16 cellular contexts compared by ENCODE assay signal in genomic region chr12:26789731-26790644, GRCh38. TPM values are rescaled to one million over a fixed set of nuclear protein-coding genes. Genes with fewer than 3 reads are reported as not detected.
DNase-seq lines count a peak whose midpoint lies in the region; ATAC-seq and TF ChIP-seq lines count a peak whose summit lies in the region.
"Had no signal": no experiment of that assay in that cellular context is flagged by ENCODE, and none has a peak within 500 bp of the region (broad histone marks: within the 10 kb centered on the region; RNA-seq: fewer than 3 reads in every experiment).

No MANE protein-coding gene starts in this region.

- CTCF ChIA-PET in IMR-90 (lab: Yijun Ruan, JAX): interaction anchor here (0.6 kb wide), 1 partner anchor 1312 kb away, joined by 3 read pairs; no protein-coding TSS in a partner anchor

- H3K4me1 ChIP-seq in IMR-90 (ENCODE audit: control insufficient read depth, insufficient read depth, low read length): peaks cover 22% of the 10 kb centered on the region
- H3K4me1 ChIP-seq in left lung: peaks cover 45 to 63% of the 10 kb centered on the region in 2 donors
- peaks cover 0 to 26% of the 10 kb centered on the region in 2 donors for H3K4me1 ChIP-seq in right atrium auricular region
- H3K4me1 ChIP-seq: uterus had no signal

- H2BK20ac ChIP-seq in IMR-90 (ENCODE audit: low read depth, low read length): no peak overlapping the region

- peaks cover 28% of the 10 kb centered on the region for H3K4me1 Mint-ChIP-seq in CD14-positive monocyte
- peaks cover 54% of the 10 kb centered on the region for H3K4me1 Mint-ChIP-seq in chondrocyte (ENCODE audit: low read depth)

- peak overlapping the region; percentile 70; the same call in 1 of the 2 replicates for H3K23ac ChIP-seq in IMR-90 (ENCODE audit: low read depth, low read length)

- H3K4me3 ChIP-seq in IMR-90 (ENCODE audit: insufficient read depth, low read depth, low read length) (no peak overlapping the region), left lung (no peak overlapping the region), right atrium auricular region (no peak overlapping the region)
- H3K4me3 ChIP-seq: uterus had no signal

- H4K20me1 ChIP-seq in IMR-90 (ENCODE audit: insufficient read depth, low read length): no peaks in the 10 kb centered on the region

- H3K36me3 ChIP-seq in IMR-90 (ENCODE audit: control insufficient read depth, insufficient read depth, low read length): no peaks in the 10 kb centered on the region
- no peaks in the 10 kb centered on the region for H3K36me3 ChIP-seq in left lung
- no peaks in the 10 kb centered on the region for H3K36me3 ChIP-seq in right atrium auricular region
- H3K36me3 ChIP-seq: uterus had no signal

- H4K91ac ChIP-seq in IMR-90 (ENCODE audit: insufficient read depth, low read depth, low read length): no peak overlapping the region

- H3K9me3 ChIP-seq in IMR-90 (ENCODE audit: control insufficient read depth, insufficient read depth, low read length) (no peaks in the 10 kb centered on the region), left lung (no peaks in the 10 kb centered on the region), right atrium auricular region (no peaks in the 10 kb centered on the region)
- H3K9me3 ChIP-seq: uterus had no signal

- peaks cover 0 to 9% of the 10 kb centered on the region in 2 experiments; a peak in 1 of 4 replicates for H3K79me1 ChIP-seq in IMR-90 (ENCODE audit: low read depth in 1 of 2, low read length in 2 of 2)

- no peak for TF ChIP-seq RAD21 in IMR-90 (IDR thresholded peaks at IDR 0.05; ENCODE audit: low read length)

- no CpG with 5 or more reads among the region's 2 CpGs for WGBS in IMR-90 (ENCODE audit: extremely low coverage in 2 of 2, insufficient read length in 1 of 2), 2 experiments

- no peak for DNase-seq in CD14-positive monocyte (ENCODE audit: low spot score)
- DNase-seq in IMR-90: peak; percentile 75
- DNase-seq in chondrocyte (ENCODE audit: low spot score): no peak
- DNase-seq in left lung: no peak
- no peak for DNase-seq in NCI-H524 (lab: John Stamatoyannopoulos, UW)
- DNase-seq in DMS114 treated with DMSO at 0.1 percent for 48 hours (lab: John Stamatoyannopoulos, UW; ENCODE audit: unreplicated experiment): no peak
- no peak for DNase-seq in right atrium auricular region (ENCODE audit: low spot score)
- DNase-seq: activated CD4-positive, alpha-beta memory T cell treated with anti-CD3 and anti-CD28 coated beads, Interleukin-2, amount 10 ng/mL, durations not matched to agents 7 days and 5 days; activated naive CD4-positive, alpha-beta T cell; effector memory CD4-positive, alpha-beta T cell; MM.1S; naive thymus-derived CD4-positive, alpha-beta T cell; NCI-H526; T-helper 1 cell; uterus had no signal

- no peak overlapping the region for H4K8ac ChIP-seq in IMR-90 (ENCODE audit: low read depth in 2 of 2, low read length in 2 of 2)

- H3K4me3 Mint-ChIP-seq in CD14-positive monocyte: no peak overlapping the region
- no peak overlapping the region for H3K4me3 Mint-ChIP-seq in chondrocyte (ENCODE audit: unreplicated experiment)
- H3K4me3 Mint-ChIP-seq: activated CD4-positive, alpha-beta memory T cell treated with anti-CD3 and anti-CD28 coated beads, Interleukin-2, amount 10 ng/mL, durations not matched to agents 7 days and 5 days; naive thymus-derived CD4-positive, alpha-beta T cell had no signal

- no peak overlapping the region for H3K27ac ChIP-seq in IMR-90 (ENCODE audit: insufficient read depth, low read length)
- peak overlapping the region in 1 of 2 donors; percentile 82 for H3K27ac ChIP-seq in left lung
- no peak overlapping the region for H3K27ac ChIP-seq in right atrium auricular region
- H3K27ac ChIP-seq: uterus had no signal

- H2BK120ac ChIP-seq in IMR-90 (ENCODE audit: low read depth, low read length): peak overlapping the region; percentile 72; the same call in 1 of the 2 replicates

- POLR2A ChIA-PET in IMR-90 (lab: Charles Lee; ENCODE audit: unreplicated experiment): no interaction called here

- TF ChIP-seq CTCF in CD14-positive monocyte (IDR thresholded peaks at IDR 0.05) (no peak), IMR-90 (conservative IDR thresholded peaks at IDR 0.05; ENCODE audit: low read depth, low read length) (no peak), chondrocyte (IDR thresholded peaks at IDR 0.05) (no peak), left lung (IDR thresholded peaks at IDR 0.05) (no peak), right atrium auricular region (IDR thresholded peaks at IDR 0.05) (no peak)

- H3K27ac Mint-ChIP-seq in CD14-positive monocyte (peak overlapping the region in 4 of 7 donors; percentile 90 to 95 (median 92)), chondrocyte (ENCODE audit: unreplicated experiment) (peak overlapping the region; percentile 49)
- H3K27ac Mint-ChIP-seq: activated CD4-positive, alpha-beta memory T cell treated with anti-CD3 and anti-CD28 coated beads, Interleukin-2, amount 10 ng/mL, durations not matched to agents 7 days and 5 days; naive thymus-derived CD4-positive, alpha-beta T cell had no signal

- no peak overlapping the region for H3K56ac ChIP-seq in IMR-90 (ENCODE audit: extremely low read depth, insufficient read depth, low read length)

- dilution Hi-C loops in IMR-90 (cut with HindIII; ENCODE audit: low sequenced_read_pairs, unreplicated experiment): no loop called here

- H3K4ac ChIP-seq in IMR-90 (ENCODE audit: low read depth, low read length): no peak overlapping the region

- H3K9ac ChIP-seq in IMR-90 (ENCODE audit: low read depth, low read length): no peak overlapping the region

- H3K9me3 Mint-ChIP-seq in CD14-positive monocyte (no peaks in the 10 kb centered on the region), chondrocyte (ENCODE audit: low read depth) (no peaks in the 10 kb centered on the region)
- H3K9me3 Mint-ChIP-seq: activated CD4-positive, alpha-beta memory T cell treated with anti-CD3 and anti-CD28 coated beads, Interleukin-2, amount 10 ng/mL, durations not matched to agents 7 days and 5 days had no signal

- H2BK15ac ChIP-seq in IMR-90 (ENCODE audit: low read depth, low read length): no peak overlapping the region

- H3K4me2 ChIP-seq in IMR-90 (ENCODE audit: low read depth, low read length): peak overlapping the region; percentile 4

- intact Hi-C loops in CD14-positive monocyte (cut with micrococcal nuclease): loop anchor here in 1 of 2 donors (2.0 kb wide), 1 partner anchor 43 kb away; the partner anchor contains the start of gene ITPR2
- intact Hi-C loops in IMR-90 (cut with micrococcal nuclease): no loop called here
- intact Hi-C loops in left lung (cut with DNase I): no loop called here

- H3K27me3 ChIP-seq in IMR-90 (ENCODE audit: control insufficient read depth, insufficient read depth, low read length) (no peaks in the 10 kb centered on the region), left lung (no peaks in the 10 kb centered on the region), right atrium auricular region (no peaks in the 10 kb centered on the region)
- H3K27me3 ChIP-seq: uterus had no signal

- H2AK9ac ChIP-seq in IMR-90 (replicated peaks; ENCODE audit: low read depth, low read length, poor library complexity): no peak overlapping the region

- H4K5ac ChIP-seq in IMR-90 (ENCODE audit: low read depth, low read length): no peak overlapping the region

- H3K27me3 Mint-ChIP-seq in CD14-positive monocyte (ENCODE audit: low read depth in 3 of 3) (no peaks in the 10 kb centered on the region), chondrocyte (ENCODE audit: low read depth) (no peaks in the 10 kb centered on the region)
- H3K27me3 Mint-ChIP-seq: activated CD4-positive, alpha-beta memory T cell treated with anti-CD3 and anti-CD28 coated beads, Interleukin-2, amount 10 ng/mL, durations not matched to agents 7 days and 5 days; naive thymus-derived CD4-positive, alpha-beta T cell had no signal

- H3K18ac ChIP-seq in IMR-90 (ENCODE audit: low read depth, low read length): no peak overlapping the region

- H2AK5ac ChIP-seq in IMR-90 (ENCODE audit: low read depth, low read length): no peak overlapping the region

- H3K36me3 Mint-ChIP-seq in CD14-positive monocyte (peaks cover 23 to 26% of the 10 kb centered on the region in 2 donors), chondrocyte (ENCODE audit: low read depth) (peaks cover 2% of the 10 kb centered on the region)

- H3K9me1 ChIP-seq in IMR-90 (ENCODE audit: insufficient read depth, low read length): peaks cover 14% of the 10 kb centered on the region

- ATAC-seq in IMR-90 (ENCODE audit: low read depth) (peak; percentile 56), left lung (peak; percentile 56), HG03521 (IDR thresholded peaks at IDR 0.05; ENCODE audit: unreplicated experiment) (no peak)
- ATAC-seq: naive thymus-derived CD4-positive, alpha-beta T cell had no signal

- no peak for TF ChIP-seq POLR2A in IMR-90 (IDR thresholded peaks at IDR 0.05; ENCODE audit: low read depth, low read length)

- in situ Hi-C loops in IMR-90 (cut with MboI; ENCODE audit: low sequenced_read_pairs): no loop called here

- no TSS peak for BruUV-seq in IMR-90 (replicated peaks; lab: Mats Ljungman, UMichigan)

- H2AFZ ChIP-seq in IMR-90 (replicated peaks; ENCODE audit: low read length, poor library complexity): no peak overlapping the region

- H3K14ac ChIP-seq in IMR-90 (replicated peaks; ENCODE audit: low read depth, low read length): no peak overlapping the region

- H2BK5ac ChIP-seq in IMR-90 (ENCODE audit: low read depth, low read length, poor library complexity, severe bottlenecking): peak overlapping the region; percentile 32

TF ChIP-seq in IMR-90, 13 proteins besides CTCF, POLR2A, EP300 and RAD21:
- TF ChIP-seq FOS (IDR thresholded peaks at IDR 0.05; ENCODE audit: low read depth, low read length) (no peak), CEBPB (IDR thresholded peaks at IDR 0.05; ENCODE audit: low read depth, low read length) (peak; percentile 45), BHLHE40 (IDR thresholded peaks at IDR 0.05; ENCODE audit: low read depth, low read length) (peak; percentile 81; the same call in 1 of the 2 replicates), RFX5 (IDR thresholded peaks at IDR 0.05; ENCODE audit: low read depth, low read length) (no peak)
- TF ChIP-seq, protein P1, sequence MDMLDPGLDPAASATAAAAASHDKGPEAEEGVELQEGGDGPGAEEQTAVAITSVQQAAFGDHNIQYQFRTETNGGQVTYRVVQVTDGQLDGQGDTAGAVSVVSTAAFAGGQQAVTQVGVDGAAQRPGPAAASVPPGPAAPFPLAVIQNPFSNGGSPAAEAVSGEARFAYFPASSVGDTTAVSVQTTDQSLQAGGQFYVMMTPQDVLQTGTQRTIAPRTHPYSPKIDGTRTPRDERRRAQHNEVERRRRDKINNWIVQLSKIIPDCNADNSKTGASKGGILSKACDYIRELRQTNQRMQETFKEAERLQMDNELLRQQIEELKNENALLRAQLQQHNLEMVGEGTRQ (IDR thresholded peaks at IDR 0.05; ENCODE audit: low read depth, low read length): no peak
TF ChIP-seq in IMR-90: peak in this region for 2.

RNA-seq across cellular contexts. Expression of gene ITPR2, which starts 43.0 kb away (rescaled TPM):
- polyA plus RNA-seq in CD14-positive monocyte (1 to 10 TPM; 2.7 to 5.7 TPM), IMR-90 (2012; rRNA removed) (1.1 and 1.2 TPM in 2 replicates)
- total RNA-seq in IMR-90 (2012; rRNA removed) (9.0 and 9.2 TPM in 2 replicates), chondrocyte (18.7 to 28.8 TPM (median 19.8 TPM) in 3 replicates), left lung (10 to 100 TPM; 37.7 to 67.8 TPM), right atrium auricular region (10 to 100 TPM; 13.0 to 20.7 TPM)
- 0.14 and 0.44 TPM in 2 replicates for polyA plus RNA-seq in IMR-90 (2012; cell fraction: cytosol; rRNA removed)
- polyA plus RNA-seq in IMR-90 (2012; cell fraction: nucleus; rRNA removed; ENCODE audit: low replicate concordance): 0.24 and 2.0 TPM in 2 replicates
